Comparison of ENCODE assay signal across 8 cellular contexts in genomic region chr5:124920909-124921666, GRCh38.
DNase-seq lines count a peak whose midpoint lies in the region; ATAC-seq and TF ChIP-seq lines count a peak whose summit lies in the region.
"Had no signal": no experiment of that assay in that cellular context is flagged by ENCODE, and none has a peak within 500 bp of the region (broad histone marks: within the 10 kb centered on the region; RNA-seq: fewer than 3 reads in every experiment).

No MANE protein-coding gene starts in this region.

- H3K4me3 Mint-ChIP-seq in natural killer cell = no peak overlapping the region

- H3K9me3 Mint-ChIP-seq in natural killer cell = no peaks in the 10 kb centered on the region

- H3K4me1 Mint-ChIP-seq in natural killer cell = peaks cover 0 to 9% of the 10 kb centered on the region in 2 donors

- ATAC-seq in GM19025 (IDR thresholded peaks at IDR 0.05; ENCODE audit: low read depth, unreplicated experiment) (peak; percentile 89), HG02763 (IDR thresholded peaks at IDR 0.05; ENCODE audit: unreplicated experiment) (peak; percentile 89), natural killer cell (no peak)

- no peaks in the 10 kb centered on the region for H3K27me3 Mint-ChIP-seq in natural killer cell (ENCODE audit: low read depth in 2 of 2)

- intact Hi-C loops in natural killer cell (cut with micrococcal nuclease) = no loop called here

- peak; percentile 82 for DNase-seq in MV-4-11 (lab: John Stamatoyannopoulos, UW)
- peak; percentile 65 for DNase-seq in retina
- no peak for DNase-seq in inferior parietal cortex (ENCODE audit: extremely low spot score)
- DNase-seq in natural killer cell = no peak
- DNase-seq in DMS79 (lab: John Stamatoyannopoulos, UW) = no peak
- DNase-seq: H7 had no signal

- TF ChIP-seq CTCF in natural killer cell (IDR thresholded peaks at IDR 0.05) = no peak

- no peak overlapping the region for H3K27ac Mint-ChIP-seq in natural killer cell

- no peaks in the 10 kb centered on the region for H3K36me3 Mint-ChIP-seq in natural killer cell

Comparison
In these comparisons a context has a peak if more than half of its experiments do, and no peak if none do; other contexts are left out.
1. ATAC-seq: peak in GM19025 (single experiment) and HG02763 (single experiment); none in natural killer cell (0 of 3).
2. DNase-seq: peak in MV-4-11 (single experiment) and retina (single experiment); none in inferior parietal cortex (single experiment), natural killer cell (single experiment) and DMS79 (single experiment).